8 cellular contexts compared by ENCODE assay signal in the genomic region with DNA sequence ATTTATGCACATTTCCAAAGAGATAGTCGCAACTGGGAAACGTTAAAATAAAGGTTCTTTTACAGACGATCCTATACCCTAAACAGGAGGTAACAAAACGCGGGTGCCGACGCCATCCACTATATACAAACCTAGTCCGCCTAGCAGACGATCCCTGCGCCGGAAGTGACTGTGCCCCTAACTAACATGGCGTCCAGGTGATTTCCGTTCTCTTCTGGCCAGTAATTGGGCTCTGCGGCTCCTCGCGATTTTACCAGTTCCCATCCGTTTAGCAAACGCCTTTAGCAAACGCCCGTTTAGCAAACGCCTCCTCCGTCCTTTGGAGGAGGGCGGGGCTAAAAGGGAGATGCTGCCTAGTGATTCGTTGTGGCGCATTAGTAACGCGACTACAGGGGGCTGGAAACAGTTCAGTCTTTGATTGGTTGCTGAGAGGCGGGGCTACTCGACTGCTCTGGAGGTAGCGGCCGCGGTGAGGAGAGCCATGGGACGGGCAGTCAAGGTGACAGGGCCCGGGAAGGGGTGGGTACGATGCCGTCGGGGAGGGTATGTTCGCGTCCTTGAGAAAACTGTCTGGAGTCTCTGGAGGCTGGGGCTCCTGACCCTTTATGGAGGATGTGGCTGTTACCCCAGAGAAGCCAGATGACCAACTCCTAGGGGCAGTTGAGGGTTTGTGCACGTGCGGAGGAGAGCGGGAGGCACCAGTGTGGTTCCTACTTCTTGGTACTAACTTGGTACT. TPM values are rescaled to one million over a fixed set of nuclear protein-coding genes. Genes with fewer than 3 reads are reported as not detected.
DNase-seq lines count a peak whose midpoint lies in the region; ATAC-seq and TF ChIP-seq lines count a peak whose summit lies in the region.

Gene LYRM7, plus strand, starts transcription at position 405 of the 736 bp plus-strand sequence. Its CDS starts 77 bp downstream, at position 482.

- no peak within 1 kb of the TSS for H4K8ac ChIP-seq in H9 (replicated peaks; ENCODE audit: insufficient read length, low read depth, low read length)

- no peaks in the 10 kb centered on the region for H3K79me2 ChIP-seq in H9 (ENCODE audit: insufficient read depth, low read length)

- no peak within 1 kb of the TSS for H2AFZ ChIP-seq in H9 (ENCODE audit: low read length)

- peak; percentile 98 for ATAC-seq in stimulated activated naive CD8-positive, alpha-beta T cell treated with anti-CD3 and anti-CD28 coated beads, Interleukin-15, amount 100 ng/mL, for 72 hours

- H4K91ac ChIP-seq in H9 (ENCODE audit: insufficient read length, low read depth, low read length), result no peak within 1 kb of the TSS

- peak within 1 kb of the TSS; percentile 92 for H3K9ac ChIP-seq in H9 (ENCODE audit: extremely low read depth, insufficient read length, low read length)

- H3K9me3 Mint-ChIP-seq in H9 (no peaks in the 10 kb centered on the region), nephron progenitor cell (no peaks in the 10 kb centered on the region)
- no peaks in the 10 kb centered on the region for H3K9me3 Mint-ChIP-seq in stimulated activated naive CD8-positive, alpha-beta T cell treated with anti-CD3 and anti-CD28 coated beads, Interleukin-15, amount 100 ng/mL, for 72 hours

- no peak for TF ChIP-seq CTCF in H9 (conservative IDR thresholded peaks at IDR 0.05)
- no peak for TF ChIP-seq CTCF in nephron progenitor cell (IDR thresholded peaks at IDR 0.05)

- H3K4me1 ChIP-seq in H9 (ENCODE audit: insufficient read depth, low read length), result no peaks in the 10 kb centered on the region

- WGBS in H9 (ENCODE audit: extremely low coverage, insufficient read length, low lambda C conversion rate), result no CpG with 5 or more reads among the region's 42 CpGs

- H3K79me1 ChIP-seq in H9 (ENCODE audit: insufficient read depth, low read depth, low read length, poor library complexity, severe bottlenecking), result no peaks in the 10 kb centered on the region

- H2BK15ac ChIP-seq in H9 (ENCODE audit: low read depth, low read length), result no peak within 1 kb of the TSS

- H3K23ac ChIP-seq in H9 (ENCODE audit: insufficient read length, low read depth, low read length), result no peak within 1 kb of the TSS

- H3K18ac ChIP-seq in H9 (ENCODE audit: insufficient read length, low read depth, low read length), result peak within 1 kb of the TSS; percentile 32

- H3K27me3 ChIP-seq in H9 (ENCODE audit: insufficient read depth, low read length) (no peaks in the 10 kb centered on the region), MG63 (no peaks in the 10 kb centered on the region)

- H3K4me2 ChIP-seq in H9 (ENCODE audit: insufficient read depth, insufficient read length, low read length), result peak within 1 kb of the TSS; percentile 95

- no peak within 1 kb of the TSS for H2BK5ac ChIP-seq in H9 (ENCODE audit: insufficient read length, low read length)

- H3K4me3 Mint-ChIP-seq in H9, result peak within 1 kb of the TSS; percentile 96 to 99
- H3K4me3 Mint-ChIP-seq in nephron progenitor cell, result peak within 1 kb of the TSS; percentile 96
- peak within 1 kb of the TSS; percentile 96 to 98 for H3K4me3 Mint-ChIP-seq in stimulated activated naive CD8-positive, alpha-beta T cell treated with anti-CD3 and anti-CD28 coated beads, Interleukin-15, amount 100 ng/mL, for 72 hours

- H2BK12ac ChIP-seq in H9 (ENCODE audit: insufficient read length, low read depth, low read length), result no peak within 1 kb of the TSS

- H2BK120ac ChIP-seq in H9 (ENCODE audit: low read depth, low read length, poor library complexity, severe bottlenecking), result no peak within 1 kb of the TSS

- no peak within 1 kb of the TSS for H3T11ph ChIP-seq in H9 (ENCODE audit: low read length)

- no peak within 1 kb of the TSS for H3K4ac ChIP-seq in H9 (ENCODE audit: low read depth, low read length)

- peak within 1 kb of the TSS; percentile 34 for H4K5ac ChIP-seq in H9 (ENCODE audit: insufficient read length, low read depth, low read length)

- DNase-seq in ELR (ENCODE audit: low read depth), result peak; percentile 100
- DNase-seq in H9, result peak; percentile 99
- peak; percentile 100 for DNase-seq in MG63
- DNase-seq in SHP77 treated with DMSO at 0.1 percent for 48 hours (lab: John Stamatoyannopoulos, UW), result peak; percentile 99
- peak; percentile 98 for DNase-seq in activated effector memory CD4-positive, alpha-beta T cell treated with anti-CD3 and anti-CD28 coated beads, Interleukin-2, amount 50 U/mL, for 16 hours
- peak; percentile 98 for DNase-seq in fibroblast of the conjunctiva (ENCODE audit: low read depth)
- peak; percentile 91 for DNase-seq in nephron progenitor cell
- DNase-seq in stimulated activated naive CD8-positive, alpha-beta T cell treated with anti-CD3 and anti-CD28 coated beads, Interleukin-15, amount 100 ng/mL, for 72 hours, result peak; percentile 93 to 97

- H3K23me2 ChIP-seq in H9 (ENCODE audit: insufficient read length, low read depth, low read length, poor library complexity, severe bottlenecking), result peaks cover 7% of the 10 kb centered on the region

- H2BK20ac ChIP-seq in H9 (ENCODE audit: low read depth, low read length, poor library complexity, severe bottlenecking), result no peak within 1 kb of the TSS

- H3K27ac Mint-ChIP-seq in H9 (peak within 1 kb of the TSS; percentile 93 to 96 (median 94)), nephron progenitor cell (peak within 1 kb of the TSS; percentile 71)
- H3K27ac Mint-ChIP-seq in stimulated activated naive CD8-positive, alpha-beta T cell treated with anti-CD3 and anti-CD28 coated beads, Interleukin-15, amount 100 ng/mL, for 72 hours, result peak within 1 kb of the TSS; percentile 97 to 98

- peak within 1 kb of the TSS; percentile 42 for H3K27ac ChIP-seq in H9 (ENCODE audit: insufficient read length, low read depth, low read length)

- H3K36me3 Mint-ChIP-seq in H9 (ENCODE audit: insufficient read depth in 1 of 3, low read depth in 3 of 3) (no peaks in the 10 kb centered on the region), nephron progenitor cell (ENCODE audit: low read depth) (peaks cover 4% of the 10 kb centered on the region)

- no peaks in the 10 kb centered on the region for H4K20me1 ChIP-seq in H9 (ENCODE audit: control insufficient read depth, insufficient read depth, insufficient read length)

- peak within 1 kb of the TSS; percentile 43 for H3K56ac ChIP-seq in H9 (ENCODE audit: insufficient read length, low read depth, low read length)

- H3K27me3 Mint-ChIP-seq in H9 (ENCODE audit: low read depth) (no peaks in the 10 kb centered on the region), nephron progenitor cell (ENCODE audit: low read depth, poor library complexity) (peaks cover 4% of the 10 kb centered on the region)
- H3K27me3 Mint-ChIP-seq in stimulated activated naive CD8-positive, alpha-beta T cell treated with anti-CD3 and anti-CD28 coated beads, Interleukin-15, amount 100 ng/mL, for 72 hours, result no peaks in the 10 kb centered on the region

- H2AK5ac ChIP-seq in H9 (ENCODE audit: insufficient read length, low read length), result no peak within 1 kb of the TSS

- no peaks in the 10 kb centered on the region for H3K36me3 ChIP-seq in MG63

- peaks cover 10 to 18% of the 10 kb centered on the region in 2 experiments for H3K4me1 Mint-ChIP-seq in H9
- H3K4me1 Mint-ChIP-seq in nephron progenitor cell, result peaks cover 32% of the 10 kb centered on the region
- peaks cover 53% of the 10 kb centered on the region for H3K4me1 Mint-ChIP-seq in stimulated activated naive CD8-positive, alpha-beta T cell treated with anti-CD3 and anti-CD28 coated beads, Interleukin-15, amount 100 ng/mL, for 72 hours

- H3K14ac ChIP-seq in H9 (ENCODE audit: insufficient read depth, low read length), result peak within 1 kb of the TSS; percentile 39

- H3K9me3 ChIP-seq in H9 (ENCODE audit: control insufficient read depth, low read depth, low read length) (no peaks in the 10 kb centered on the region), MG63 (no peaks in the 10 kb centered on the region)

- peak within 1 kb of the TSS; percentile 66 for H3K4me3 ChIP-seq in MG63

RNA-seq across cellular contexts. Expression of gene LYRM7, which starts in this region (rescaled TPM):
- total RNA-seq in H9 (2021), result 7.0 and 8.8 TPM in 2 replicates
- total RNA-seq in MG63 (2014; rRNA removed; shearing (Covaris generic); ENCODE audit: low replicate concordance), result 4.6 and 6.2 TPM in 2 replicates

Comparison
In these comparisons a context has a peak if more than half of its experiments do, and no peak if none do; other contexts are left out.
1. Peak in every context shown above with its lines: DNase-seq, ATAC-seq, H3K4me3 ChIP-seq and H3K27ac ChIP-seq.